Comparison of ENCODE assay signal across 9 cellular contexts in genomic region chr18:58536534-58537271, GRCh38.
DNase-seq lines count a peak whose midpoint lies in the region; ATAC-seq lines count a peak whose summit lies in the region.
"Had no signal": no experiment of that assay in that cellular context is flagged by ENCODE, and none has a peak within 500 bp of the region (broad histone marks: within the 10 kb centered on the region; RNA-seq: fewer than 3 reads in every experiment).

No MANE protein-coding gene starts in this region.

- H3K36me3 ChIP-seq in HUES6 (ENCODE audit: control insufficient read depth, insufficient read depth, low read length) (peaks cover 3% of the 10 kb centered on the region; the same call in 1 of the 2 replicates), mesodermal cell (ENCODE audit: control insufficient read depth, insufficient read depth, low read length) (peaks cover 39% of the 10 kb centered on the region)

- H3K4me3 ChIP-seq in HUES6 (ENCODE audit: low read depth, low read length) (no peak overlapping the region), mesodermal cell (ENCODE audit: extremely low read depth, insufficient read depth, low read length, poor library complexity, severe bottlenecking) (no peak overlapping the region)

- H3K27me3 ChIP-seq in HUES6 (ENCODE audit: control insufficient read depth, insufficient read depth, low read length) = no peaks in the 10 kb centered on the region

- DNase-seq in activated naive CD4-positive, alpha-beta T cell treated with anti-CD3 and anti-CD28 coated beads, Interleukin-2, amount 10 ng/mL, durations not matched to agents 7 days and 5 days = no peak
- no peak for DNase-seq in stimulated activated CD4-positive, alpha-beta T cell treated with anti-CD3 and anti-CD28 coated beads, Interleukin-2, amount 100 ng/mL, for 24 hours
- DNase-seq in stimulated activated CD4-positive, alpha-beta T cell treated with anti-CD3 and anti-CD28 coated beads, Interleukin-4, amount 100 ng/mL, for 1 hour = no peak
- DNase-seq in DMS79 treated with DMSO at 0.1 percent for 48 hours (lab: John Stamatoyannopoulos, UW) = no peak
- DNase-seq: stimulated activated CD4-positive, alpha-beta T cell treated with anti-CD3 and anti-CD28 coated beads, Interleukin-2, amount 100 ng/mL, for 48 hours had no signal

- H3K27me3 Mint-ChIP-seq in activated naive CD4-positive, alpha-beta T cell treated with anti-CD3 and anti-CD28 coated beads, Interleukin-2, amount 10 ng/mL, durations not matched to agents 7 days and 5 days = peaks cover 25% of the 10 kb centered on the region

- H3K9ac ChIP-seq in HUES6 (ENCODE audit: low read length) = no peak overlapping the region

- H3K27ac ChIP-seq in HUES6 (ENCODE audit: low read depth, low read length) (0 out of 2 replicates have a peak overlapping the region, but pooled peaks have one; percentile 8), mesodermal cell (ENCODE audit: low read depth, low read length, severe bottlenecking) (peak overlapping the region; percentile 68)

- no peaks in the 10 kb centered on the region for H3K9me3 Mint-ChIP-seq in activated naive CD4-positive, alpha-beta T cell treated with anti-CD3 and anti-CD28 coated beads, Interleukin-2, amount 10 ng/mL, durations not matched to agents 7 days and 5 days

- peaks cover 31% of the 10 kb centered on the region for H3K4me1 ChIP-seq in HUES6 (ENCODE audit: control insufficient read depth, insufficient read depth, low read length)
- peaks cover 46% of the 10 kb centered on the region for H3K4me1 ChIP-seq in mesodermal cell (ENCODE audit: control insufficient read depth, insufficient read depth, low read length, poor library complexity, severe bottlenecking)

- peaks cover 36% of the 10 kb centered on the region for H3K4me1 Mint-ChIP-seq in activated naive CD4-positive, alpha-beta T cell treated with anti-CD3 and anti-CD28 coated beads, Interleukin-2, amount 10 ng/mL, durations not matched to agents 7 days and 5 days

- 90 to 94% methylated on average over 8 to 9 of the region's 10 CpGs for WGBS in mesodermal cell (ENCODE audit: insufficient coverage in 2 of 2), 2 experiments

- no peak overlapping the region for H3K4me3 Mint-ChIP-seq in activated naive CD4-positive, alpha-beta T cell treated with anti-CD3 and anti-CD28 coated beads, Interleukin-2, amount 10 ng/mL, durations not matched to agents 7 days and 5 days

- CTCF ChIA-PET in activated naive CD4-positive, alpha-beta T cell treated with anti-CD3 and anti-CD28 coated beads, Interleukin-2, amount 10 ng/mL, durations not matched to agents 7 days and 5 days (lab: Charles Lee) = interaction anchor here (17.9 kb wide), 1 partner anchor 229 kb away, joined by 351 read pairs; no protein-coding TSS in a partner anchor

- peaks cover 2% of the 10 kb centered on the region; the same call in 1 of the 2 replicates for H3K9me3 ChIP-seq in HUES6 (ENCODE audit: control insufficient read depth, insufficient read depth, low read depth, low read length)
- H3K9me3 ChIP-seq in mesodermal cell (ENCODE audit: control insufficient read depth, low read length) = no peaks in the 10 kb centered on the region

- H3K27ac Mint-ChIP-seq in activated naive CD4-positive, alpha-beta T cell treated with anti-CD3 and anti-CD28 coated beads, Interleukin-2, amount 10 ng/mL, durations not matched to agents 7 days and 5 days = no peak overlapping the region

- ATAC-seq in GM18861 (IDR thresholded peaks at IDR 0.05; ENCODE audit: unreplicated experiment) = peak; percentile 39
- peak; percentile 50 for ATAC-seq in GM21717 (IDR thresholded peaks at IDR 0.05; ENCODE audit: unreplicated experiment)

- no peaks in the 10 kb centered on the region for H3K36me3 Mint-ChIP-seq in activated naive CD4-positive, alpha-beta T cell treated with anti-CD3 and anti-CD28 coated beads, Interleukin-2, amount 10 ng/mL, durations not matched to agents 7 days and 5 days
